Comparison of ENCODE assay signal across 8 cellular contexts in the genomic region with DNA sequence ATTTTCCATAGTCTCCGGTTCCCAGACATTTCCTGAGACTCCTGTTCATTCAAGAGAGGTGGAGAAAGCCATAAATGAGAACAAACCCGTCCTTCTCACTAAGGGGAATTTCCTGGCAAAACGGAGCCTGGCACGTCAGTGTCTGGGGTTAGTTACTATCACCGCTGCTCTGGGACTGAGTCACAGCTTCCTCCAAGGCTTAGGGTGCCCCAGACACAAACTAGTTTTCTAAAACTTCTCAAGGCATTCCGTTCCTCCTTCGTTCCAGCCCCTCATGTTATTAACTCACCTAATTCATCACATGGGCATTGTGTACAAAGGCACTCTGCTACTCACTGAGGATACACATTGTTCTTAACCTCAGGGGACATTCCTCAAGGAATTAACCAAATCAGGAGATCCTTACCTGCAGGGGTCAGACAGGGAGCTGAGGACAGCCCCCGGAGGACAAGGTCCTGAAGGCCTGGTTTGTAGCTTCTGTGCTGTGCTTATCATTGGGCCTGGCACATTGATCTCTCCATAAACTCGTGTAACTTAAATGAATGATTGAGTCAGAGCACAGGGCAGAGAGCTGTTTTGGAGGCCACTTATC.
DNase-seq lines count a peak whose midpoint lies in the region; ATAC-seq and TF ChIP-seq lines count a peak whose summit lies in the region.

No MANE protein-coding gene starts in this region.

- ATAC-seq in left cardiac atrium, result peak; percentile 43 to 79
- ATAC-seq in HG03558 (IDR thresholded peaks at IDR 0.05; ENCODE audit: extremely low read depth, unreplicated experiment), result peak; percentile 48

- no peak overlapping the region for H3K4me3 ChIP-seq in fibroblast of pulmonary artery (replicated peaks; ENCODE audit: low read depth, low read length)

- intact Hi-C loops in left cardiac atrium (cut with DNase I) (no loop called here), cardiac septum (cut with DNase I) (no loop called here)

- peak; percentile 68 for DNase-seq in left cardiac atrium
- no peak for DNase-seq in cardiac septum (ENCODE audit: low spot score)
- peak; percentile 25 to 52 for DNase-seq in activated CD8-positive, alpha-beta memory T cell treated with anti-CD3 and anti-CD28 coated beads for 4 hours (ENCODE audit: low read depth in 2 of 2)
- DNase-seq in fibroblast of pulmonary artery (ENCODE audit: low read depth), result peak; percentile 96
- DNase-seq in pulmonary artery endothelial cell (ENCODE audit: low read depth, low spot score), result peak; percentile 93
- no peak for DNase-seq in NCI-H1930 (lab: John Stamatoyannopoulos, UW)
- no peak for DNase-seq in HuH-7 (ENCODE audit: low spot score)

- no peak for TF ChIP-seq CTCF in fibroblast of pulmonary artery (IDR thresholded peaks at IDR 0.05; ENCODE audit: low read length, missing control alignments)

Comparison
In these comparisons a context has a peak if more than half of its experiments do, and no peak if none do; other contexts are left out.
1. DNase-seq: peak in left cardiac atrium (single experiment), activated CD8-positive, alpha-beta memory T cell treated with anti-CD3 and anti-CD28 coated beads for 4 hours (2 of 2), fibroblast of pulmonary artery (single experiment) and pulmonary artery endothelial cell (single experiment); none in cardiac septum (single experiment), NCI-H1930 (0 of 2) and HuH-7 (single experiment).